ENCODE assay signal across 38 cellular contexts in the genomic region with DNA sequence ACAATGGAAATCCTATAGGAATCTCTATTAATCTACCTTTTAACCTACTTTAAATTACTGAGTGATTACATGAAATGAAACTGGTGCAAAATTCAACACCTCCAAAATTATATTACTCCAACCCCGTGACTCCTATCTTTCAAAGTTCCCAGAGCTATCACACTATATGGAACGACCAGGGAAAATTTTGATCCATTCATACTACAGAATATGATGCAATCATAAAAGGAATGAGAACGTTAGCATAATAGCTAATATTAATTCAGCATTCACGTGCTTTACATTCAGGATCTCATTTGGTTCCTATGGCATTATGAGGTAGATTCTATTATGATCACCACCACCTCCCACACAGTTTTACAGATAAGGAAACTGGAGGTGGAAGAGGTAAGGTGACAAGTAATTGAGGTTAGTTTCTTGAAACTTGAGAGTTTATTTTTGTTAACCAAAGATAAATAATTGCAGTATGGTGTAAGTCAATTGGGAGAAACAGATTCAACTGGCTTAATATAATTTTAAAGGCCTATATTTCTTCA.
"Had no signal": no experiment of that assay in that cellular context is flagged by ENCODE, and none has a peak within 500 bp of the region (broad histone marks: within the 10 kb centered on the region; RNA-seq: fewer than 3 reads in every experiment).

No MANE protein-coding gene starts in this region.

- H3K27ac ChIP-seq: cardiac muscle cell, colonic mucosa, Peyer's patch, WERI-Rb-1 had no signal

- DNase-seq: activated CD4-positive, alpha-beta memory T cell treated with anti-CD3 and anti-CD28 coated beads, Interleukin-2, amount 10 ng/mL, durations not matched to agents 7 days and 5 days; activated CD4-positive, alpha-beta T cell treated with anti-CD3 and anti-CD28 coated beads for 1 hour; activated CD4-positive, alpha-beta T cell treated with anti-CD3 and anti-CD28 coated beads for 48 hours; activated CD4-positive, CD25-positive, alpha-beta regulatory T cell; activated CD8-positive, alpha-beta memory T cell treated with anti-CD3 and anti-CD28 coated beads for 24 hours; activated CD8-positive, alpha-beta memory T cell treated with anti-CD3 and anti-CD28 coated beads, Interleukin-2, amount 10 ng/mL, durations not matched to agents 7 days and 5 days; activated CD8-positive, alpha-beta memory T cell treated with anti-CD3 and anti-CD28 coated beads, Interleukin-2, amount 50 U/mL, for 48 hours; activated effector memory CD4-positive, alpha-beta T cell treated with anti-CD3 and anti-CD28 coated beads, Interleukin-2, amount 50 U/mL, for 16 hours; activated naive CD4-positive, alpha-beta T cell; activated naive CD4-positive, alpha-beta T cell treated with anti-CD3 and anti-CD28 coated beads, Interleukin-2, amount 50 U/mL, for 16 hours; activated naive CD8-positive, alpha-beta T cell treated with anti-CD3 and anti-CD28 coated beads for 36 hours; activated T-cell treated with anti-CD3 and anti-CD28 coated beads, Interleukin-2, amount 50 U/mL, for 48 hours; amniotic stem cell; aorta; colonic mucosa; MM.1S; MV-4-11; NCI-H1092; NCI-H1417; NCI-H146; NCI-H187; NCI-H2029 treated with DMSO at 0.1 percent for 48 hours; NCI-H2171 treated with DMSO at 0.1 percent for 48 hours; NCI-H2227 treated with DMSO at 0.1 percent for 48 hours; NCI-H446; NCI-H510A treated with DMSO at 0.1 percent for 48 hours; NCI-H526 treated with DMSO at 0.1 percent for 48 hours; NCI-H82; PC-3; Peyer's patch; RPMI8226; SHP77 treated with DMSO at 0.1 percent for 48 hours; SW 1271; T-helper 1 cell; T-helper 2 cell; T-helper 9 cell; WERI-Rb-1 had no signal

- H3K4me1 ChIP-seq: colonic mucosa, Peyer's patch had no signal

- ATAC-seq: activated CD8-positive, alpha-beta memory T cell treated with anti-CD3 and anti-CD28 coated beads, Interleukin-2, amount 10 ng/mL, durations not matched to agents 7 days and 5 days; PC-3 had no signal

- H3K36me3 ChIP-seq: cardiac muscle cell, colonic mucosa, Peyer's patch, WERI-Rb-1 had no signal

- H3K4me3 ChIP-seq: cardiac muscle cell, colonic mucosa, Peyer's patch had no signal

- H3K9me3 ChIP-seq: colonic mucosa, Peyer's patch had no signal

- H3K27me3 ChIP-seq: cardiac muscle cell, colonic mucosa, Peyer's patch had no signal
